In the genomic region with DNA sequence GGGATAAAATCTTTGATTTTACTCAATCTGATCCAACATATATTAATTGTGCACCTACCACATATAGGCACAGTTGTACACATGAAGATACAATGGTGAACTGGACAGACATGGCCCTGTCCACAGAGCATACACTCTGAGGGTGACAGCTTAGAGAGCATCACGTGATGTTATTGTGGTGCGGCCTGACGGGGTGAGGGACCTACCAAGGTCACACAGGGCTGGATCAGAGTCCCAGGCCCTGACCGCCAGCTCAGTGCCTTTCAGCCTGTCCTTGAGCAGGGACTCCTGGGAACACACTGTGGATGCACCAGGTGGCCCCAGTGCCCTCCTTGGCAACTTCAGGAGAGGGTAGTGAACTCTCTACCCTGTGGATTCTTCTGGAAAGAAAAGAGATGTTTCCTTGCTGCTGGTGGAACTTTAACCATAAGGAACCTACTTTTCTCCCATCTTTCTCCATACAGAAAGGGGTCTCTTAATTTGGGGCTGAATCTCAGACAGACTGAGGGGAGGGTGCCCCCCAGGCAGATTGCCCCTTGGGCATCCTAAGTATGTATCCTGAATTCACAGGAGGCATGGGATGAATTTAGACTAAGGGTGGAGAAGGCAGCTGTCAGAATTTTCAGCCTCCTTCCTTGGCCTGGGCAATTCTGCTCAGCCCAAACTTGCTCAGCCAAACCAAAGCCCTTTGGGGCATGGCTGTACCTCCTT, we compare ENCODE assay signal across 34 cellular contexts. TPM values are rescaled to one million over a fixed set of nuclear protein-coding genes. Genes with fewer than 3 reads are reported as not detected.
"Had no signal": no experiment of that assay in that cellular context is flagged by ENCODE, and none has a peak within 500 bp of the region (broad histone marks: within the 10 kb centered on the region; RNA-seq: fewer than 3 reads in every experiment).

No MANE protein-coding gene starts in this region.

- H3K4me3 ChIP-seq: MG63, Peyer's patch had no signal

- DNase-seq: activated B cell treated with CpG ODN at 0.5 μM for 24 hours; activated CD4-positive, alpha-beta memory T cell treated with anti-CD3 and anti-CD28 coated beads for 36 hours; activated CD4-positive, alpha-beta T cell treated with anti-CD3 and anti-CD28 coated beads for 4 hours; activated CD4-positive, alpha-beta T cell treated with anti-CD3 and anti-CD28 coated beads, Interleukin-2, amount 50 U/mL, for 1 hour; activated CD4-positive, CD25-positive, alpha-beta regulatory T cell treated with anti-CD3 and anti-CD28 coated beads, Interleukin-2, amount 50 U/mL, for 72 hours; activated CD8-positive, alpha-beta memory T cell treated with anti-CD3 and anti-CD28 coated beads, Interleukin-2, amount 50 U/mL, for 48 hours; activated effector memory CD4-positive, alpha-beta T cell treated with Interleukin-2 at 50 U/mL for 16 hours; activated naive CD4-positive, alpha-beta T cell treated with anti-CD3 and anti-CD28 coated beads, Interleukin-2, amount 10 ng/mL, durations not matched to agents 7 days and 5 days; activated naive CD8-positive, alpha-beta T cell treated with anti-CD3 and anti-CD28 coated beads, Interleukin-2, amount 50 U/mL, for 24 hours; activated T-cell treated with anti-CD3 and anti-CD28 coated beads, Interleukin-2, amount 50 U/mL, for 48 hours; anterior cingulate cortex; brain microvascular endothelial cell; central memory CD4-positive, alpha-beta T cell; Kasumi-1; MG63; NCI-H1048; NCI-H1105 treated with DMSO at 0.1 percent for 48 hours; NCI-H1436; NCI-H1694 treated with DMSO at 0.1 percent for 48 hours; NCI-H2029; NCI-H345; NCI-H524 treated with DMSO at 0.1 percent for 48 hours; PC-3; RPMI8226; SIG-M5; T-helper 1 cell; T-helper 2 cell; T-helper 9 cell had no signal

- H3K36me3 ChIP-seq: brain microvascular endothelial cell, MG63, Peyer's patch had no signal

- H3K27ac ChIP-seq: brain microvascular endothelial cell, VCaP had no signal

- H3K9me3 ChIP-seq: MG63, Peyer's patch had no signal

- ATAC-seq: activated naive CD8-positive, alpha-beta T cell treated with anti-CD3 and anti-CD28 coated beads, Interleukin-2, amount 50 U/mL, for 24 hours; PC-3; Right ventricle myocardium inferior; SK-N-SH treated with all-trans-retinoic acid at 6 μM for 48 hours had no signal

- H3K27me3 ChIP-seq: brain microvascular endothelial cell, MG63, Peyer's patch had no signal

RNA-seq across cellular contexts. Expression of a gene that starts 26.5 kb away (rescaled TPM):
- total RNA-seq: activated B cell treated with CpG ODN at 0.5 μM for 24 hours; activated CD4-positive, alpha-beta memory T cell treated with anti-CD3 and anti-CD28 coated beads for 36 hours; PC-3 had no signal

RNA-seq across cellular contexts. Expression of a gene that starts 32.8 kb away (rescaled TPM):
- total RNA-seq: NCI-H460, PC-3, SK-MEL-5 had no signal
